In genomic region chr14:45083622-45083978, GRCh38 we compare ENCODE assay signal across 8 cellular contexts. TPM values are rescaled to one million over a fixed set of nuclear protein-coding genes. Genes with fewer than 3 reads are reported as not detected.
DNase-seq lines count a peak whose midpoint lies in the region; ATAC-seq and TF ChIP-seq lines count a peak whose summit lies in the region.

No MANE protein-coding gene starts in this region.

- no peaks in the 10 kb centered on the region for H3K9me3 Mint-ChIP-seq in dendritic cell treated with granulocyte-macrophage colony-stimulating factor and Interleukin-4, amounts not matched to agents 40 ng/mL and 50 ng/mL, for 4 days

- H3K4me3 ChIP-seq in DOHH2 (ENCODE audit: low read length) (peak overlapping the region; percentile 86), IMR-90 (ENCODE audit: insufficient read depth, low read depth, low read length) (peak overlapping the region; percentile 70), neuronal stem cell (ENCODE audit: low read length in 2 of 2) (peak overlapping the region in 1 of 2 donors; percentile 86)

- no peaks in the 10 kb centered on the region for H3F3A ChIP-seq in DOHH2 (ENCODE audit: control insufficient read depth, insufficient read depth)

- H3K4me1 ChIP-seq in DOHH2 (ENCODE audit: control insufficient read depth, low read length), result peaks cover 41% of the 10 kb centered on the region
- no peaks in the 10 kb centered on the region for H3K4me1 ChIP-seq in IMR-90 (ENCODE audit: control insufficient read depth, insufficient read depth, low read length)
- peaks cover 2 to 4% of the 10 kb centered on the region in 2 donors for H3K4me1 ChIP-seq in neuronal stem cell (ENCODE audit: control insufficient read depth in 2 of 2, insufficient read depth in 1 of 2, low read depth in 1 of 2, low read length in 2 of 2)

- H2BK15ac ChIP-seq in IMR-90 (ENCODE audit: low read depth, low read length) (no peak overlapping the region), neuronal stem cell (ENCODE audit: low read length) (no peak overlapping the region)

- H2AFZ ChIP-seq in IMR-90 (replicated peaks; ENCODE audit: low read length, poor library complexity), result peak overlapping the region; percentile 95
- H2AFZ ChIP-seq in neuronal stem cell (ENCODE audit: low read length), result peak overlapping the region; percentile 93

- ATAC-seq in IMR-90 (ENCODE audit: low read depth), result no peak
- no peak for ATAC-seq in GM21423 (IDR thresholded peaks at IDR 0.05; ENCODE audit: unreplicated experiment)

- H2BK120ac ChIP-seq in IMR-90 (ENCODE audit: low read depth, low read length) (no peak overlapping the region), neuronal stem cell (ENCODE audit: low read depth, low read length) (no peak overlapping the region)

- no peak overlapping the region for H3K56ac ChIP-seq in IMR-90 (ENCODE audit: extremely low read depth, insufficient read depth, low read length)

- no peaks in the 10 kb centered on the region for H3K27me3 ChIP-seq in DOHH2 (ENCODE audit: control insufficient read depth, low read length)
- no peaks in the 10 kb centered on the region for H3K27me3 ChIP-seq in IMR-90 (ENCODE audit: control insufficient read depth, insufficient read depth, low read length)
- no peaks in the 10 kb centered on the region for H3K27me3 ChIP-seq in neuronal stem cell (ENCODE audit: control insufficient read depth in 3 of 3, insufficient read depth in 3 of 3, low read depth in 1 of 3, low read length in 3 of 3)

- H3K23ac ChIP-seq in IMR-90 (ENCODE audit: low read depth, low read length), result 0 out of 2 replicates have a peak overlapping the region, but pooled peaks have one; percentile 22
- no peak overlapping the region for H3K23ac ChIP-seq in neuronal stem cell (ENCODE audit: low read depth, low read length, poor library complexity)

- peaks cover 47% of the 10 kb centered on the region for H3K79me2 ChIP-seq in DOHH2 (ENCODE audit: control insufficient read depth, low read length)

- no peak overlapping the region for H2BK12ac ChIP-seq in neuronal stem cell (ENCODE audit: low read length)

- no peak for TF ChIP-seq CTCF in DOHH2 (IDR thresholded peaks at IDR 0.05; ENCODE audit: low read depth, low read length, poor library complexity, severe bottlenecking)
- no peak for TF ChIP-seq CTCF in IMR-90 (conservative IDR thresholded peaks at IDR 0.05; ENCODE audit: low read depth, low read length)

- CTCF ChIA-PET in IMR-90 (lab: Yijun Ruan, JAX), result no interaction called here

- H3K14ac ChIP-seq in IMR-90 (replicated peaks; ENCODE audit: low read depth, low read length) (0 out of 2 replicates have a peak overlapping the region, but pooled peaks have one; percentile 65), neuronal stem cell (ENCODE audit: low read length) (no peak overlapping the region)

- H4K91ac ChIP-seq in IMR-90 (ENCODE audit: insufficient read depth, low read depth, low read length) (no peak overlapping the region), neuronal stem cell (ENCODE audit: low read depth, low read length, poor library complexity) (no peak overlapping the region)

- in situ Hi-C loops in IMR-90 (cut with MboI; ENCODE audit: low sequenced_read_pairs), result no loop called here

- H4K8ac ChIP-seq in IMR-90 (ENCODE audit: low read depth in 2 of 2, low read length in 2 of 2), result peak overlapping the region; percentile 55 to 90
- H4K8ac ChIP-seq in neuronal stem cell (ENCODE audit: low read depth, low read length), result no peak overlapping the region

- peaks cover 0 to 16% of the 10 kb centered on the region in 2 experiments; a peak in 2 of 4 replicates for H3K79me1 ChIP-seq in IMR-90 (ENCODE audit: low read depth in 1 of 2, low read length in 2 of 2)
- no peaks in the 10 kb centered on the region for H3K79me1 ChIP-seq in neuronal stem cell (ENCODE audit: low read depth, low read length)

- H4K20me1 ChIP-seq in DOHH2 (ENCODE audit: control insufficient read depth, insufficient read depth, low read depth, low read length) (peaks cover 13% of the 10 kb centered on the region), IMR-90 (ENCODE audit: insufficient read depth, low read length) (peaks cover 43% of the 10 kb centered on the region)

- H3K9ac ChIP-seq in IMR-90 (ENCODE audit: low read depth, low read length) (peak overlapping the region; percentile 66), neuronal stem cell (ENCODE audit: low read depth, low read length, poor library complexity) (no peak overlapping the region)

- no peak overlapping the region for H2AK9ac ChIP-seq in IMR-90 (replicated peaks; ENCODE audit: low read depth, low read length, poor library complexity)

- H3K9me2 ChIP-seq in DOHH2 (replicated peaks; ENCODE audit: control insufficient read depth, low read length), result no peaks in the 10 kb centered on the region

- peak overlapping the region; percentile 65; the same call in 1 of the 2 replicates for H3K4ac ChIP-seq in IMR-90 (ENCODE audit: low read depth, low read length)
- H3K4ac ChIP-seq in neuronal stem cell (ENCODE audit: low read length), result no peak overlapping the region

- peak overlapping the region; percentile 97 for H3K4me3 Mint-ChIP-seq in dendritic cell treated with granulocyte-macrophage colony-stimulating factor and Interleukin-4, amounts not matched to agents 40 ng/mL and 50 ng/mL, for 4 days

- TF ChIP-seq RAD21 in IMR-90 (IDR thresholded peaks at IDR 0.05; ENCODE audit: low read length), result no peak

- peak overlapping the region; percentile 83 for H4K5ac ChIP-seq in IMR-90 (ENCODE audit: low read depth, low read length)

- dilution Hi-C loops in IMR-90 (cut with HindIII; ENCODE audit: low sequenced_read_pairs, unreplicated experiment), result no loop called here

- DNase-seq in IMR-90, result no peak
- no peak for DNase-seq in neuronal stem cell (ENCODE audit: low spot score)
- no peak for DNase-seq in iPS-NIHi7 (ENCODE audit: extremely low spot score)
- DNase-seq in DMS153 treated with DMSO at 0.1 percent for 48 hours (lab: John Stamatoyannopoulos, UW; ENCODE audit: unreplicated experiment), result no peak
- no peak for DNase-seq in NCI-H2227 treated with DMSO at 0.1 percent for 48 hours (lab: John Stamatoyannopoulos, UW)

- H3K27me3 Mint-ChIP-seq in dendritic cell treated with granulocyte-macrophage colony-stimulating factor and Interleukin-4, amounts not matched to agents 40 ng/mL and 50 ng/mL, for 4 days, result peaks cover 9% of the 10 kb centered on the region

- H3K36me3 ChIP-seq in DOHH2 (ENCODE audit: control insufficient read depth, low read length) (peaks cover 40% of the 10 kb centered on the region), IMR-90 (ENCODE audit: control insufficient read depth, insufficient read depth, low read length) (no peaks in the 10 kb centered on the region), neuronal stem cell (replicated peaks in 1 of 2; ENCODE audit: control insufficient read depth in 2 of 2, insufficient read depth in 2 of 2, low read length in 2 of 2) (peaks cover 0 to 11% of the 10 kb centered on the region in 2 donors)

- POLR2A ChIA-PET in IMR-90 (lab: Charles Lee; ENCODE audit: unreplicated experiment), result no interaction called here

- TF ChIP-seq POLR2A in IMR-90 (IDR thresholded peaks at IDR 0.05; ENCODE audit: low read depth, low read length), result no peak

- WGBS in IMR-90 (ENCODE audit: extremely low coverage in 2 of 2, insufficient read length in 1 of 2), 2 experiments, result no CpG with 5 or more reads among the region's 11 CpGs
- WGBS in neuronal stem cell (ENCODE audit: extremely low coverage in 2 of 2, insufficient read length in 2 of 2, insufficient replicate concordance in 1 of 2), 2 donors, result no CpG with 5 or more reads among the region's 11 CpGs

- H3K27ac Mint-ChIP-seq in dendritic cell treated with granulocyte-macrophage colony-stimulating factor and Interleukin-4, amounts not matched to agents 40 ng/mL and 50 ng/mL, for 4 days, result peak overlapping the region; percentile 96

- intact Hi-C loops in IMR-90 (cut with micrococcal nuclease), result no loop called here
- intact Hi-C loops in dendritic cell treated with granulocyte-macrophage colony-stimulating factor and Interleukin-4, amounts not matched to agents 40 ng/mL and 50 ng/mL, for 4 days (cut with micrococcal nuclease), result loop anchor here (1.0 kb wide), 1 partner anchor 186 kb away; a partner anchor contains a TSS

- 0 out of 2 replicates have a peak, but pooled peaks cover 3% of the 10 kb centered on the region for H3K9me1 ChIP-seq in IMR-90 (ENCODE audit: insufficient read depth, low read length)

- H3K4me1 Mint-ChIP-seq in dendritic cell treated with granulocyte-macrophage colony-stimulating factor and Interleukin-4, amounts not matched to agents 40 ng/mL and 50 ng/mL, for 4 days (ENCODE audit: low read depth), result peaks cover 37% of the 10 kb centered on the region

- H2AK5ac ChIP-seq in IMR-90 (ENCODE audit: low read depth, low read length) (no peak overlapping the region), neuronal stem cell (ENCODE audit: low read depth, low read length) (no peak overlapping the region)

- H3K36me3 Mint-ChIP-seq in dendritic cell treated with granulocyte-macrophage colony-stimulating factor and Interleukin-4, amounts not matched to agents 40 ng/mL and 50 ng/mL, for 4 days (ENCODE audit: low read depth), result peaks cover 8% of the 10 kb centered on the region

- no peak overlapping the region for H2BK20ac ChIP-seq in IMR-90 (ENCODE audit: low read depth, low read length)

- BruUV-seq in IMR-90 (replicated peaks; lab: Mats Ljungman, UMichigan), result no TSS peak

- no peak overlapping the region for H3K27ac ChIP-seq in DOHH2 (ENCODE audit: low read depth, low read length)
- H3K27ac ChIP-seq in IMR-90 (ENCODE audit: insufficient read depth, low read length), result no peak overlapping the region; the same call in 1 of the 2 replicates
- H3K27ac ChIP-seq in neuronal stem cell (replicated peaks; ENCODE audit: low read length), result no peak overlapping the region

- H3K18ac ChIP-seq in IMR-90 (ENCODE audit: low read depth, low read length), result peak overlapping the region; percentile 30; the same call in 1 of the 2 replicates
- H3K18ac ChIP-seq in neuronal stem cell (ENCODE audit: low read length), result no peak overlapping the region

- H3K9me3 ChIP-seq in DOHH2 (ENCODE audit: control insufficient read depth, insufficient read depth, low read length), result no peaks in the 10 kb centered on the region
- no peaks in the 10 kb centered on the region for H3K9me3 ChIP-seq in IMR-90 (ENCODE audit: control insufficient read depth, insufficient read depth, low read length)
- no peaks in the 10 kb centered on the region for H3K9me3 ChIP-seq in neuronal stem cell (replicated peaks in 1 of 2; ENCODE audit: control insufficient read depth in 2 of 2, insufficient read depth in 1 of 2, low read depth in 1 of 2, low read length in 2 of 2)

- peak overlapping the region; percentile 75 for H3K4me2 ChIP-seq in DOHH2 (ENCODE audit: low read length)
- H3K4me2 ChIP-seq in IMR-90 (ENCODE audit: low read depth, low read length), result peak overlapping the region; percentile 83
- H3K4me2 ChIP-seq in neuronal stem cell (ENCODE audit: insufficient read depth, low read length, poor library complexity, severe bottlenecking), result peak overlapping the region; percentile 68

- H2BK5ac ChIP-seq in IMR-90 (ENCODE audit: low read depth, low read length, poor library complexity, severe bottlenecking), result no peak overlapping the region
- no peak overlapping the region for H2BK5ac ChIP-seq in neuronal stem cell (ENCODE audit: low read length)

RNA-seq across cellular contexts. Expression of gene PRPF39, which starts 0.3 kb away (rescaled TPM):
- total RNA-seq in IMR-90 (2012; rRNA removed), result 25.6 and 29.6 TPM in 2 replicates
- 13.1 and 18.1 TPM in 2 replicates for polyA plus RNA-seq in IMR-90 (2012; rRNA removed)
- 8.2 and 10.1 TPM in 2 replicates for polyA plus RNA-seq in IMR-90 (2012; cell fraction: cytosol; rRNA removed)
- polyA plus RNA-seq in IMR-90 (2012; cell fraction: nucleus; rRNA removed; ENCODE audit: low replicate concordance), result 90.5 and 241 TPM in 2 replicates
- polyA plus RNA-seq in neuronal stem cell (2013, experiment 1 of 2), result 31.7 TPM
- 30.9 TPM for polyA plus RNA-seq in neuronal stem cell (2013, experiment 2 of 2)

RNA-seq across cellular contexts. Expression of gene FKBP3, which starts 50.7 kb away (rescaled TPM):
- total RNA-seq in IMR-90 (2012; rRNA removed), result 8.6 and 31.1 TPM in 2 replicates
- 40.2 and 45.3 TPM in 2 replicates for polyA plus RNA-seq in IMR-90 (2012; rRNA removed)
- polyA plus RNA-seq in IMR-90 (2012; cell fraction: cytosol; rRNA removed), result 3.9 and 7.7 TPM in 2 replicates
- 2.7 and 24.7 TPM in 2 replicates for polyA plus RNA-seq in IMR-90 (2012; cell fraction: nucleus; rRNA removed; ENCODE audit: low replicate concordance)
- 217 TPM for polyA plus RNA-seq in neuronal stem cell (2013, experiment 1 of 2)
- polyA plus RNA-seq in neuronal stem cell (2013, experiment 2 of 2), result 225 TPM

RNA-seq across cellular contexts. Expression of gene FANCM, which starts 52.1 kb away (rescaled TPM):
- 7.0 and 10.3 TPM in 2 replicates for total RNA-seq in IMR-90 (2012; rRNA removed)
- polyA plus RNA-seq in IMR-90 (2012; rRNA removed), result 1.7 TPM in 2 replicates
- polyA plus RNA-seq in IMR-90 (2012; cell fraction: cytosol; rRNA removed), result 0.55 and 0.57 TPM in 2 replicates
- 1.1 and 2.7 TPM in 2 replicates for polyA plus RNA-seq in IMR-90 (2012; cell fraction: nucleus; rRNA removed; ENCODE audit: low replicate concordance)
- 5.8 TPM for polyA plus RNA-seq in neuronal stem cell (2013, experiment 1 of 2)
- polyA plus RNA-seq in neuronal stem cell (2013, experiment 2 of 2), result 5.7 TPM
